ENCODE assay signal across 20 cellular contexts in the genomic region with DNA sequence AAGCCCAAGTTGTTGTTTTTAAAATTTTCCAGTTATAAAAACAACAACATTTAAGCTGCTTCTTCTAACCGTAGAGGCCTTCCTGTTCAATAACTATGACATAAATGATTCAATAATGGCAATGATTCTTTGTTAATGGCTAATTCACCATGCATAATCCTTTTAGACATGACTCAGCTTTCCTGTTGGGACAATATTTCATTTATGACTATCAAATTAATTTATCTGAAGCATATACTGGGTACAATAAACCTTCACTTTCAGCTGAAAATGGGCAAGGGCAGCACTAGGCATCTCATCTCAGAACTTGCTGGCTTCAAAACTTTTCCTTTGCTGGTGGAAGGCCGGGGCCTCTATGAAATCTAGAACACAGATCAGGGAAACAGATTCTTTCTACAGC. TPM values are rescaled to one million over a fixed set of nuclear protein-coding genes. Genes with fewer than 3 reads are reported as not detected.
DNase-seq lines count a peak whose midpoint lies in the region; ATAC-seq, FAIRE-seq and TF ChIP-seq lines count a peak whose summit lies in the region.
"Had no signal": no experiment of that assay in that cellular context is flagged by ENCODE, and none has a peak within 500 bp of the region (broad histone marks: within the 10 kb centered on the region; RNA-seq: fewer than 3 reads in every experiment).

No MANE protein-coding gene starts in this region.

- ATAC-seq in HG02884 (IDR thresholded peaks at IDR 0.05; ENCODE audit: unreplicated experiment) (no peak), GM21737 (IDR thresholded peaks at IDR 0.05; ENCODE audit: unreplicated experiment) (no peak), GM21515 (IDR thresholded peaks at IDR 0.05; ENCODE audit: unreplicated experiment) (no peak)
- ATAC-seq: left cardiac atrium had no signal

- TF ChIP-seq RAD21 in SK-N-SH (IDR thresholded peaks at IDR 0.05; ENCODE audit: low read length), result no peak

- TF ChIP-seq CTCF in SK-N-SH (IDR thresholded peaks at IDR 0.05), result no peak
- no peak for TF ChIP-seq CTCF in endothelial cell of umbilical vein (IDR thresholded peaks at IDR 0.05; ENCODE audit: extremely low read depth in 1 of 2, insufficient read depth in 1 of 2, low read depth in 1 of 2, low read length in 2 of 2)
- TF ChIP-seq CTCF in progenitor cell of endocrine pancreas (IDR thresholded peaks at IDR 0.05; ENCODE audit: unreplicated experiment), result no peak

- WGBS in SK-N-SH (ENCODE audit: low lambda C conversion rate), result 10% methylated on average over 2 of the region's 2 CpGs

- H3K36me3 ChIP-seq in SK-N-SH (replicated peaks in 1 of 2; ENCODE audit: control insufficient read depth in 1 of 2, insufficient read depth in 2 of 2, low read length in 1 of 2) (no peaks in the 10 kb centered on the region), endothelial cell of umbilical vein (ENCODE audit: control insufficient read depth in 2 of 2, extremely low read depth in 1 of 2, insufficient read depth in 2 of 2, low read length in 2 of 2) (peaks cover 0 to 2% of the 10 kb centered on the region in 2 experiments)
- H3K36me3 ChIP-seq: WERI-Rb-1 had no signal

- no peaks in the 10 kb centered on the region for H3K9me3 ChIP-seq in SK-N-SH
- no peaks in the 10 kb centered on the region for H3K9me3 ChIP-seq in endothelial cell of umbilical vein (replicated peaks; ENCODE audit: control insufficient read depth, insufficient read depth, low read length)

- peaks cover 2% of the 10 kb centered on the region for H3K36me3 Mint-ChIP-seq in progenitor cell of endocrine pancreas (ENCODE audit: insufficient read depth)
- H3K36me3 Mint-ChIP-seq: CD4-positive, CD25-positive, alpha-beta regulatory T cell had no signal

- dilution Hi-C loops in endothelial cell of umbilical vein (cut with MboI; ENCODE audit: extremely low pct_ligation_motif_present, low sequenced_read_pairs), result no loop called here

- H3K4me2 ChIP-seq in SK-N-SH (peak overlapping the region; percentile 65), endothelial cell of umbilical vein (ENCODE audit: insufficient read depth, low read length) (peak overlapping the region; percentile 58)

- peak overlapping the region in 1 of 2 experiments; percentile 82; a peak in 2 of 4 replicates for H3K27ac ChIP-seq in SK-N-SH (ENCODE audit: low read depth in 2 of 2, low read length in 1 of 2)
- H3K27ac ChIP-seq in endothelial cell of umbilical vein (ENCODE audit: insufficient read depth, low read depth, low read length), result peak overlapping the region; percentile 72
- H3K27ac ChIP-seq: WERI-Rb-1 had no signal

- peak; percentile 74 for FAIRE-seq in endothelial cell of umbilical vein (lab: Jason Lieb, UNC)

- TF ChIP-seq POLR2A in endothelial cell of umbilical vein (IDR thresholded peaks at IDR 0.05; ENCODE audit: low read depth, low read length), result no peak

- no TSS peak for BruUV-seq in endothelial cell of umbilical vein (replicated peaks; lab: Mats Ljungman, UMichigan)

- H3K79me2 ChIP-seq in SK-N-SH (ENCODE audit: insufficient read depth) (peaks cover 40% of the 10 kb centered on the region), endothelial cell of umbilical vein (ENCODE audit: control insufficient read depth, insufficient read depth, low read length) (peaks cover 14% of the 10 kb centered on the region)

- H3K4me3 Mint-ChIP-seq in progenitor cell of endocrine pancreas (ENCODE audit: low read depth), result no peak overlapping the region
- H3K4me3 Mint-ChIP-seq: CD4-positive, CD25-positive, alpha-beta regulatory T cell; central memory CD8-positive, alpha-beta T cell; neural crest cell had no signal

- H4K20me1 ChIP-seq in SK-N-SH (ENCODE audit: insufficient read depth), result no peaks in the 10 kb centered on the region
- H4K20me1 ChIP-seq in endothelial cell of umbilical vein (replicated peaks; ENCODE audit: control insufficient read depth, extremely low read depth, insufficient read depth, low read length), result no peaks in the 10 kb centered on the region

- intact Hi-C loops in endothelial cell of umbilical vein (cut with micrococcal nuclease), result no loop called here

- H3K9ac ChIP-seq in SK-N-SH (no peak overlapping the region), endothelial cell of umbilical vein (replicated peaks; ENCODE audit: extremely low read depth, insufficient read depth, low read length) (peak overlapping the region; percentile 25)

- H3K4me3 ChIP-seq in SK-N-SH (ENCODE audit: low read depth in 2 of 2, low read length in 1 of 2), result peak overlapping the region in 1 of 2 experiments; percentile 30; a peak in 2 of 4 replicates
- H3K4me3 ChIP-seq in endothelial cell of umbilical vein (replicated peaks in 1 of 3; ENCODE audit: insufficient read depth in 1 of 3, low read depth in 1 of 3, low read length in 3 of 3), result no peak overlapping the region

- peaks cover 6 to 28% of the 10 kb centered on the region in 2 experiments for H3K4me1 ChIP-seq in SK-N-SH (ENCODE audit: control insufficient read depth in 1 of 2, insufficient read depth in 2 of 2, low read depth in 1 of 2, low read length in 1 of 2)
- peaks cover 32% of the 10 kb centered on the region for H3K4me1 ChIP-seq in endothelial cell of umbilical vein (ENCODE audit: control insufficient read depth, extremely low read depth, insufficient read depth, low read length)

- no peaks in the 10 kb centered on the region for H3K27me3 Mint-ChIP-seq in progenitor cell of endocrine pancreas

- POLR2A ChIA-PET in SK-N-SH (lab: Yijun Ruan, JAX) (no interaction called here), endothelial cell of umbilical vein (lab: Charles Lee) (no interaction called here)

- 0 out of 2 replicates have a peak overlapping the region, but pooled peaks have one; percentile 4 for H2AFZ ChIP-seq in SK-N-SH (ENCODE audit: low read depth)
- no peak overlapping the region for H2AFZ ChIP-seq in endothelial cell of umbilical vein (ENCODE audit: low read depth, low read length)

- H3K9me2 ChIP-seq in SK-N-SH, result no peaks in the 10 kb centered on the region

- peaks cover 44% of the 10 kb centered on the region for H3K4me1 Mint-ChIP-seq in progenitor cell of endocrine pancreas (ENCODE audit: low read depth)
- H3K4me1 Mint-ChIP-seq: central memory CD8-positive, alpha-beta T cell had no signal

- no peak for TF ChIP-seq EP300 in SK-N-SH (IDR thresholded peaks at IDR 0.05; ENCODE audit: borderline replicate concordance in 1 of 2, low read depth in 1 of 2, low read length in 1 of 2)

- CTCF ChIA-PET in SK-N-SH (lab: Yijun Ruan, JAX) (no interaction called here), endothelial cell of umbilical vein (lab: Charles Lee) (interaction anchor here (1.4 to 2.0 kb wide), 4 partner anchors 9 to 39 kb away, joined by 4 to 12 read pairs (median 5); partner anchors contain the start of gene TBC1D9)

- peaks cover 2% of the 10 kb centered on the region for H3K9me1 ChIP-seq in endothelial cell of umbilical vein (replicated peaks; ENCODE audit: control insufficient read depth, extremely low read depth, insufficient read depth, low read length)

- no peaks in the 10 kb centered on the region for H3K27me3 ChIP-seq in SK-N-SH (ENCODE audit: insufficient read depth)
- H3K27me3 ChIP-seq in endothelial cell of umbilical vein (ENCODE audit: control insufficient read depth in 2 of 2, insufficient read depth in 2 of 2, low read length in 2 of 2), result no peaks in the 10 kb centered on the region

- peak overlapping the region; percentile 54 for H3K27ac Mint-ChIP-seq in progenitor cell of endocrine pancreas

- DNase-seq in ELR (ENCODE audit: low read depth) (peak; percentile 24), SK-N-SH (no peak), endothelial cell of umbilical vein (ENCODE audit: low read depth, low spot score) (peak; percentile 55), progenitor cell of endocrine pancreas (ENCODE audit: low spot score, unreplicated experiment) (no peak), NCI-H1436 treated with DMSO at 0.1 percent for 48 hours (lab: John Stamatoyannopoulos, UW) (no peak)
- DNase-seq: activated CD8-positive, alpha-beta memory T cell treated with anti-CD3 and anti-CD28 coated beads, Interleukin-2, amount 50 U/mL, for 48 hours; activated gamma-delta T cell; amniotic stem cell; CD4-positive, CD25-positive, alpha-beta regulatory T cell; GF-D8; left cardiac atrium; NCI-H1694; NCI-H82; WERI-Rb-1 had no signal

- H3F3A ChIP-seq in SK-N-SH (replicated peaks; ENCODE audit: insufficient read depth), result peaks cover 14% of the 10 kb centered on the region

- H3K9me3 Mint-ChIP-seq in progenitor cell of endocrine pancreas (ENCODE audit: low read depth), result no peaks in the 10 kb centered on the region
- H3K9me3 Mint-ChIP-seq: central memory CD8-positive, alpha-beta T cell; neural crest cell had no signal

TF ChIP-seq in SK-N-SH, 30 proteins besides CTCF, POLR2A, EP300 and RAD21 (continues in another document):
- TF ChIP-seq EZH2phosphoT487 (IDR thresholded peaks at IDR 0.05; ENCODE audit: borderline replicate concordance, low read depth) (no peak), FOXJ3 (CRISPR knock-in tag; IDR thresholded peaks at IDR 0.05) (no peak), ELF1 (IDR thresholded peaks at IDR 0.05) (no peak), RCOR1 (IDR thresholded peaks at IDR 0.05; ENCODE audit: low read length) (no peak), RXRA (IDR thresholded peaks at IDR 0.05; ENCODE audit: borderline replicate concordance, low read depth) (no peak)

TF ChIP-seq in endothelial cell of umbilical vein, 7 proteins besides CTCF, POLR2A, EP300 and RAD21:
- TF ChIP-seq FOS (IDR thresholded peaks at IDR 0.05; ENCODE audit: borderline replicate concordance, insufficient read depth, low read length) (peak; percentile 43), JUN (IDR thresholded peaks at IDR 0.05; ENCODE audit: borderline replicate concordance, insufficient read depth, insufficient read length, low read depth) (peak; percentile 56), EZH2 (IDR thresholded peaks at IDR 0.05; ENCODE audit: borderline replicate concordance, low read depth, low read length, severe bottlenecking) (no peak)

RNA-seq across cellular contexts. Expression of gene TBC1D9, which starts 38.9 kb away (rescaled TPM):
- polyA plus RNA-seq in SK-N-SH (2012; rRNA removed), result 13.5 and 16.1 TPM in 2 replicates
- 13.1 and 14.6 TPM in 2 replicates for polyA plus RNA-seq in SK-N-SH (2012; cell fraction: cytosol; rRNA removed)
- polyA plus RNA-seq in SK-N-SH (2012; cell fraction: nucleus; rRNA removed), result 9.7 and 12.3 TPM in 2 replicates
- 43.4 and 45.3 TPM in 2 replicates for total RNA-seq in endothelial cell of umbilical vein
- 21.7 and 22.7 TPM in 2 replicates for polyA plus RNA-seq in endothelial cell of umbilical vein
- 23.4 and 25.8 TPM in 2 replicates for polyA plus RNA-seq in endothelial cell of umbilical vein (2011; cell fraction: cytosol; rRNA removed)
- 30.4 and 32.7 TPM in 2 replicates for polyA plus RNA-seq in endothelial cell of umbilical vein (2011; cell fraction: nucleus; rRNA removed)
- 32.1 and 38.4 TPM in 2 replicates for polyA plus RNA-seq in endothelial cell of umbilical vein (2012)
- 104 and 116 TPM in 2 replicates for polyA minus RNA-seq in endothelial cell of umbilical vein
- 7.9 TPM for polyA minus RNA-seq in endothelial cell of umbilical vein (2011; cell fraction: cytosol; rRNA and poly(A)+ RNA removed)
- polyA minus RNA-seq in endothelial cell of umbilical vein (2011; cell fraction: nucleus; rRNA and poly(A)+ RNA removed), result 85.7 and 121 TPM in 2 replicates
- 36.4 and 37.4 TPM in 2 replicates for total RNA-seq in progenitor cell of endocrine pancreas
- total RNA-seq: T-helper 2 cell treated with Interferon-gamma antibody and Interleukin-4, amounts not matched to agents 100 ng/mL and 5 ng/mL, for 36 hours had no signal

Comparison
In these comparisons a context has a peak if more than half of its experiments do, and no peak if none do; other contexts are left out.
1. DNase-seq: peak in ELR (single experiment) and endothelial cell of umbilical vein (single experiment); none in SK-N-SH (single experiment), progenitor cell of endocrine pancreas (single experiment) and NCI-H1436 treated with DMSO at 0.1 percent for 48 hours (single experiment).